Comparison of ENCODE assay signal across 1 cellular context in genomic region chr4:26748805-26749204, GRCh38.
TF ChIP-seq lines count a peak whose summit lies in the region.

No MANE protein-coding gene starts in this region.

TF ChIP-seq in IMR-90, 13 proteins besides CTCF, POLR2A, EP300 and RAD21 (continued from another document):
- TF ChIP-seq, protein P1, sequence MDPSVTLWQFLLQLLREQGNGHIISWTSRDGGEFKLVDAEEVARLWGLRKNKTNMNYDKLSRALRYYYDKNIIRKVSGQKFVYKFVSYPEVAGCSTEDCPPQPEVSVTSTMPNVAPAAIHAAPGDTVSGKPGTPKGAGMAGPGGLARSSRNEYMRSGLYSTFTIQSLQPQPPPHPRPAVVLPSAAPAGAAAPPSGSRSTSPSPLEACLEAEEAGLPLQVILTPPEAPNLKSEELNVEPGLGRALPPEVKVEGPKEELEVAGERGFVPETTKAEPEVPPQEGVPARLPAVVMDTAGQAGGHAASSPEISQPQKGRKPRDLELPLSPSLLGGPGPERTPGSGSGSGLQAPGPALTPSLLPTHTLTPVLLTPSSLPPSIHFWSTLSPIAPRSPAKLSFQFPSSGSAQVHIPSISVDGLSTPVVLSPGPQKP (IDR thresholded peaks at IDR 0.05; ENCODE audit: borderline replicate concordance, low read depth, low read length): no peak
- TF ChIP-seq MAZ (IDR thresholded peaks at IDR 0.05; ENCODE audit: borderline replicate concordance, low read depth, low read length): no peak
TF ChIP-seq in IMR-90: peak in this region for 0.
